1 cellular context compared by ENCODE assay signal in genomic region chr9:125706661-125707539, GRCh38.
TF ChIP-seq lines count a peak whose summit lies in the region.

TSS of gene MAPKAP1 (minus strand) at chr9:125707208. CDS start at chr9:125672574, 34,634 bp downstream.

TF ChIP-seq in HepG2, 621 proteins besides CTCF, POLR2A, EP300 and RAD21 (continued from another document and continues in another):
- TF ChIP-seq, protein P1, sequence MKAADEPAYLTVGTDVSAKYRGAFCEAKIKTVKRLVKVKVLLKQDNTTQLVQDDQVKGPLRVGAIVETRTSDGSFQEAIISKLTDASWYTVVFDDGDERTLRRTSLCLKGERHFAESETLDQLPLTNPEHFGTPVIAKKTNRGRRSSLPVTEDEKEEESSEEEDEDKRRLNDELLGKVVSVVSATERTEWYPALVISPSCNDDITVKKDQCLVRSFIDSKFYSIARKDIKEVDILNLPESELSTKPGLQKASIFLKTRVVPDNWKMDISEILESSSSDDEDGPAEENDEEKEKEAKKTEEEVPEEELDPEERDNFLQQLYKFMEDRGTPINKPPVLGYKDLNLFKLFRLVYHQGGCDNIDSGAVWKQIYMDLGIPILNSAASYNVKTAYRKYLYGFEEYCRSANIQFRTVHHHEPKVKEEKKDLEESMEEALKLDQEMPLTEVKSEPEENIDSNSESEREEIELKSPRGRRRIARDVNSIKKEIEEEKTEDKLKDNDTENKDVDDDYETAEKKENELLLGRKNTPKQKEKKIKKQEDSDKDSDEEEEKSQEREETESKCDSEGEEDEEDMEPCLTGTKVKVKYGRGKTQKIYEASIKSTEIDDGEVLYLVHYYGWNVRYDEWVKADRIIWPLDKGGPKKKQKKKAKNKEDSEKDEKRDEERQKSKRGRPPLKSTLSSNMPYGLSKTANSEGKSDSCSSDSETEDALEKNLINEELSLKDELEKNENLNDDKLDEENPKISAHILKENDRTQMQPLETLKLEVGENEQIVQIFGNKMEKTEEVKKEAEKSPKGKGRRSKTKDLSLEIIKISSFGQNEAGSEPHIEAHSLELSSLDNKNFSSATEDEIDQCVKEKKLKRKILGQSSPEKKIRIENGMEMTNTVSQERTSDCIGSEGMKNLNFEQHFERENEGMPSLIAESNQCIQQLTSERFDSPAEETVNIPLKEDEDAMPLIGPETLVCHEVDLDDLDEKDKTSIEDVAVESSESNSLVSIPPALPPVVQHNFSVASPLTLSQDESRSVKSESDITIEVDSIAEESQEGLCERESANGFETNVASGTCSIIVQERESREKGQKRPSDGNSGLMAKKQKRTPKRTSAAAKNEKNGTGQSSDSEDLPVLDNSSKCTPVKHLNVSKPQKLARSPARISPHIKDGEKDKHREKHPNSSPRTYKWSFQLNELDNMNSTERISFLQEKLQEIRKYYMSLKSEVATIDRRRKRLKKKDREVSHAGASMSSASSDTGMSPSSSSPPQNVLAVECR (CRISPR knock-in tag; IDR thresholded peaks at IDR 0.05; ENCODE audit: borderline replicate concordance), result peak; percentile 91
- TF ChIP-seq NR2F2 (IDR thresholded peaks at IDR 0.05; ENCODE audit: borderline replicate concordance, low read depth) (no peak; the same call in 1 of the 2 replicates), ZBED4 (CRISPR knock-in tag; IDR thresholded peaks at IDR 0.05; ENCODE audit: borderline replicate concordance) (peak; percentile 24; the same call in 1 of the 2 replicates), GLI4 (CRISPR knock-in tag; IDR thresholded peaks at IDR 0.05; ENCODE audit: borderline replicate concordance) (no peak), ZNF773 (CRISPR knock-in tag; IDR thresholded peaks at IDR 0.05; ENCODE audit: borderline replicate concordance) (no peak), DBP (CRISPR knock-in tag; IDR thresholded peaks at IDR 0.05; ENCODE audit: not compliant biosample characterization) (no peak), ZNF713 (CRISPR knock-in tag; IDR thresholded peaks at IDR 0.05) (no peak), PHF5A (CRISPR knock-in tag; IDR thresholded peaks at IDR 0.05; ENCODE audit: low read depth, unreplicated experiment) (no peak), ZNF572 (CRISPR knock-in tag; IDR thresholded peaks at IDR 0.05) (no peak), NCOA2 (CRISPR knock-in tag; IDR thresholded peaks at IDR 0.05) (no peak), SRF (IDR thresholded peaks at IDR 0.05; ENCODE audit: low read depth, low read length) (no peak), ZNF224 (CRISPR knock-in tag; IDR thresholded peaks at IDR 0.05) (no peak), FOSL1 (CRISPR knock-in tag; IDR thresholded peaks at IDR 0.05; ENCODE audit: borderline replicate concordance) (no peak), TEAD2 (CRISPR knock-in tag; IDR thresholded peaks at IDR 0.05) (no peak), BCL6 (CRISPR knock-in tag; IDR thresholded peaks at IDR 0.05) (no peak), PPARG (CRISPR knock-in tag; conservative IDR thresholded peaks at IDR 0.05) (0 out of 2 replicates have a peak, but pooled peaks have one; percentile 7), HMG20B (CRISPR knock-in tag; conservative IDR thresholded peaks at IDR 0.05) (no peak), NFKBIZ (CRISPR knock-in tag; IDR thresholded peaks at IDR 0.05) (no peak), PCBP2 (optimal IDR thresholded peaks at IDR 0.05; ENCODE audit: low read depth, low read length, poor library complexity, severe bottlenecking) (no peak), ATF4 (CRISPR knock-in tag; IDR thresholded peaks at IDR 0.05) (peak in 1 of 2 experiments; percentile 48; a peak in 2 of 4 replicates), ZNF414 (CRISPR knock-in tag; IDR thresholded peaks at IDR 0.05) (no peak), SATB2 (CRISPR knock-in tag; IDR thresholded peaks at IDR 0.05) (no peak), CHD2 (IDR thresholded peaks at IDR 0.05; ENCODE audit: low read depth, low read length) (no peak), GPN1 (CRISPR knock-in tag; IDR thresholded peaks at IDR 0.05; ENCODE audit: borderline replicate concordance) (no peak), ELF1 (CRISPR knock-in tag; IDR thresholded peaks at IDR 0.05) (peak; percentile 95)
- TF ChIP-seq, protein P2, sequence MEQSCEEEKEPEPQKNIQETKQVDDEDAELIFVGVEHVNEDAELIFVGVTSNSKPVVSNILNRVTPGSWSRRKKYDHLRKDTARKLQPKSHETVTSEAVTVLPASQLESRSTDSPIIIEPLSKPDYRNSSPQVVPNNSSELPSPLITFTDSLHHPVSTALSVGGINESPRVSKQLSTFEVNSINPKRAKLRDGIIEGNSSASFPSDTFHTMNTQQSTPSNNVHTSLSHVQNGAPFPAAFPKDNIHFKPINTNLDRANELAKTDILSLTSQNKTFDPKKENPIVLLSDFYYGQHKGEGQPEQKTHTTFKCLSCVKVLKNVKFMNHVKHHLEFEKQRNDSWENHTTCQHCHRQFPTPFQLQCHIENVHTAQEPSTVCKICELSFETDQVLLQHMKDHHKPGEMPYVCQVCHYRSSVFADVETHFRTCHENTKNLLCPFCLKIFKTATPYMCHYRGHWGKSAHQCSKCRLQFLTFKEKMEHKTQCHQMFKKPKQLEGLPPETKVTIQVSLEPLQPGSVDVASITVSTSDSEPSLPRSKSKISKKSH (CRISPR knock-in tag; IDR thresholded peaks at IDR 0.05; ENCODE audit: borderline replicate concordance), result no peak
- TF ChIP-seq, protein P3, sequence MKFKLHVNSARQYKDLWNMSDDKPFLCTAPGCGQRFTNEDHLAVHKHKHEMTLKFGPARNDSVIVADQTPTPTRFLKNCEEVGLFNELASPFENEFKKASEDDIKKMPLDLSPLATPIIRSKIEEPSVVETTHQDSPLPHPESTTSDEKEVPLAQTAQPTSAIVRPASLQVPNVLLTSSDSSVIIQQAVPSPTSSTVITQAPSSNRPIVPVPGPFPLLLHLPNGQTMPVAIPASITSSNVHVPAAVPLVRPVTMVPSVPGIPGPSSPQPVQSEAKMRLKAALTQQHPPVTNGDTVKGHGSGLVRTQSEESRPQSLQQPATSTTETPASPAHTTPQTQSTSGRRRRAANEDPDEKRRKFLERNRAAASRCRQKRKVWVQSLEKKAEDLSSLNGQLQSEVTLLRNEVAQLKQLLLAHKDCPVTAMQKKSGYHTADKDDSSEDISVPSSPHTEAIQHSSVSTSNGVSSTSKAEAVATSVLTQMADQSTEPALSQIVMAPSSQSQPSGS (CRISPR knock-in tag; IDR thresholded peaks at IDR 0.05), result peak; percentile 68; the same call in 1 of the 2 replicates
- TF ChIP-seq, protein P4, sequence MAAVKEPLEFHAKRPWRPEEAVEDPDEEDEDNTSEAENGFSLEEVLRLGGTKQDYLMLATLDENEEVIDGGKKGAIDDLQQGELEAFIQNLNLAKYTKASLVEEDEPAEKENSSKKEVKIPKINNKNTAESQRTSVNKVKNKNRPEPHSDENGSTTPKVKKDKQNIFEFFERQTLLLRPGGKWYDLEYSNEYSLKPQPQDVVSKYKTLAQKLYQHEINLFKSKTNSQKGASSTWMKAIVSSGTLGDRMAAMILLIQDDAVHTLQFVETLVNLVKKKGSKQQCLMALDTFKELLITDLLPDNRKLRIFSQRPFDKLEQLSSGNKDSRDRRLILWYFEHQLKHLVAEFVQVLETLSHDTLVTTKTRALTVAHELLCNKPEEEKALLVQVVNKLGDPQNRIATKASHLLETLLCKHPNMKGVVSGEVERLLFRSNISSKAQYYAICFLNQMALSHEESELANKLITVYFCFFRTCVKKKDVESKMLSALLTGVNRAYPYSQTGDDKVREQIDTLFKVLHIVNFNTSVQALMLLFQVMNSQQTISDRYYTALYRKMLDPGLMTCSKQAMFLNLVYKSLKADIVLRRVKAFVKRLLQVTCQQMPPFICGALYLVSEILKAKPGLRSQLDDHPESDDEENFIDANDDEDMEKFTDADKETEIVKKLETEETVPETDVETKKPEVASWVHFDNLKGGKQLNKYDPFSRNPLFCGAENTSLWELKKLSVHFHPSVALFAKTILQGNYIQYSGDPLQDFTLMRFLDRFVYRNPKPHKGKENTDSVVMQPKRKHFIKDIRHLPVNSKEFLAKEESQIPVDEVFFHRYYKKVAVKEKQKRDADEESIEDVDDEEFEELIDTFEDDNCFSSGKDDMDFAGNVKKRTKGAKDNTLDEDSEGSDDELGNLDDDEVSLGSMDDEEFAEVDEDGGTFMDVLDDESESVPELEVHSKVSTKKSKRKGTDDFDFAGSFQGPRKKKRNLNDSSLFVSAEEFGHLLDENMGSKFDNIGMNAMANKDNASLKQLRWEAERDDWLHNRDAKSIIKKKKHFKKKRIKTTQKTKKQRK (IDR thresholded peaks at IDR 0.05; ENCODE audit: low read length), result no peak
- TF ChIP-seq, protein P5, sequence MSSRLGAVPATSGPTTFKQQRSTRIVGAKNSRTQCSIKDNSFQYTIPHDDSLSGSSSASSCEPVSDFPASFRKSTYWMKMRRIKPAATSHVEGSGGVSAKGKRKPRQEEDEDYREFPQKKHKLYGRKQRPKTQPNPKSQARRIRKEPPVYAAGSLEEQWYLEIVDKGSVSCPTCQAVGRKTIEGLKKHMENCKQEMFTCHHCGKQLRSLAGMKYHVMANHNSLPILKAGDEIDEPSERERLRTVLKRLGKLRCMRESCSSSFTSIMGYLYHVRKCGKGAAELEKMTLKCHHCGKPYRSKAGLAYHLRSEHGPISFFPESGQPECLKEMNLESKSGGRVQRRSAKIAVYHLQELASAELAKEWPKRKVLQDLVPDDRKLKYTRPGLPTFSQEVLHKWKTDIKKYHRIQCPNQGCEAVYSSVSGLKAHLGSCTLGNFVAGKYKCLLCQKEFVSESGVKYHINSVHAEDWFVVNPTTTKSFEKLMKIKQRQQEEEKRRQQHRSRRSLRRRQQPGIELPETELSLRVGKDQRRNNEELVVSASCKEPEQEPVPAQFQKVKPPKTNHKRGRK (CRISPR knock-in tag; IDR thresholded peaks at IDR 0.05), result no peak
- TF ChIP-seq, protein P6, sequence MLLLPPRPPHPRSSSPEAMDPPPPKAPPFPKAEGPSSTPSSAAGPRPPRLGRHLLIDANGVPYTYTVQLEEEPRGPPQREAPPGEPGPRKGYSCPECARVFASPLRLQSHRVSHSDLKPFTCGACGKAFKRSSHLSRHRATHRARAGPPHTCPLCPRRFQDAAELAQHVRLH (CRISPR knock-in tag; IDR thresholded peaks at IDR 0.05; ENCODE audit: borderline replicate concordance, low read depth), result peak; percentile 69; the same call in 1 of the 2 replicates
- TF ChIP-seq, protein P7, sequence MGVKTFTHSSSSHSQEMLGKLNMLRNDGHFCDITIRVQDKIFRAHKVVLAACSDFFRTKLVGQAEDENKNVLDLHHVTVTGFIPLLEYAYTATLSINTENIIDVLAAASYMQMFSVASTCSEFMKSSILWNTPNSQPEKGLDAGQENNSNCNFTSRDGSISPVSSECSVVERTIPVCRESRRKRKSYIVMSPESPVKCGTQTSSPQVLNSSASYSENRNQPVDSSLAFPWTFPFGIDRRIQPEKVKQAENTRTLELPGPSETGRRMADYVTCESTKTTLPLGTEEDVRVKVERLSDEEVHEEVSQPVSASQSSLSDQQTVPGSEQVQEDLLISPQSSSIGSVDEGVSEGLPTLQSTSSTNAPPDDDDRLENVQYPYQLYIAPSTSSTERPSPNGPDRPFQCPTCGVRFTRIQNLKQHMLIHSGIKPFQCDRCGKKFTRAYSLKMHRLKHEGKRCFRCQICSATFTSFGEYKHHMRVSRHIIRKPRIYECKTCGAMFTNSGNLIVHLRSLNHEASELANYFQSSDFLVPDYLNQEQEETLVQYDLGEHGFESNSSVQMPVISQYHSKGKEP (CRISPR knock-in tag; IDR thresholded peaks at IDR 0.05), result no peak
